17 cellular contexts compared by ENCODE assay signal in the genomic region with DNA sequence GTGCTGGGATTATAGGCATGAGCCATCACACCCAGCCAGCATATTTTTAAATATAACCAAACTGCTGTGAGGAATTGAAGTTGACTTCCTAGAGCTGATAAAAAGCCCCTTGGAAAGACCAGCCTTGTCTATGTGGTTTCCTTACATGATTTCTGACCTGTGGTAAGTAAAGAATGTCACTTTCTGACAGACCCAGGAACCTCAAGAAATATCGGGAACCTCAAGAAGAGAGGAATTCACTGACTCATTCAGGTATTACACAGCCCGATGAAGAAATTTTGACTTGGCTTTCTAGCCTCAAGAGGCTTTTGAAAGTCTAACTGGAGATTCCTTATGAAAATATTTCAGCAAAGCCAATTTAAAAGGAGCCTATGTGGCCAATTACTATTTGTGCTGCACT.
DNase-seq lines count a peak whose midpoint lies in the region; ATAC-seq and TF ChIP-seq lines count a peak whose summit lies in the region.
"Had no signal": no experiment of that assay in that cellular context is flagged by ENCODE, and none has a peak within 500 bp of the region (broad histone marks: within the 10 kb centered on the region; RNA-seq: fewer than 3 reads in every experiment).

No MANE protein-coding gene starts in this region.

- H3K27ac ChIP-seq in mammary epithelial cell (ENCODE audit: insufficient read depth, low read depth, low read length) (no peak overlapping the region), lung (ENCODE audit: low read depth in 1 of 2, low read length in 1 of 2) (no peak overlapping the region), Karpas-422 (ENCODE audit: low read length) (no peak overlapping the region)
- H3K27ac ChIP-seq: C4-2B had no signal

- ATAC-seq in lung (ENCODE audit: insufficient read depth, low FRiP score) = peak; percentile 19
- ATAC-seq: activated CD8-positive, alpha-beta memory T cell treated with anti-CD3 and anti-CD28 coated beads, Interleukin-2, amount 10 ng/mL, durations not matched to agents 7 days and 5 days; left cardiac atrium had no signal

- no peak overlapping the region for H3K9ac ChIP-seq in mammary epithelial cell (ENCODE audit: insufficient read depth, low read length)
- no peak overlapping the region for H3K9ac ChIP-seq in Karpas-422 (ENCODE audit: low read length)

- peaks cover 1% of the 10 kb centered on the region for H3K27me3 ChIP-seq in mammary epithelial cell (ENCODE audit: insufficient read depth, low read length)
- H3K27me3 ChIP-seq in lung (ENCODE audit: control insufficient read depth, insufficient read depth) = no peaks in the 10 kb centered on the region
- 0 out of 2 replicates have a peak, but pooled peaks cover 2% of the 10 kb centered on the region for H3K27me3 ChIP-seq in Karpas-422 (ENCODE audit: low read length)

- no peaks in the 10 kb centered on the region for H3K9me2 ChIP-seq in Karpas-422 (replicated peaks; ENCODE audit: insufficient read depth, low read length)

- dilution Hi-C loops in mammary epithelial cell (cut with HindIII; ENCODE audit: low sequenced_read_pairs) = no loop called here

- CTCF ChIA-PET in mammary epithelial cell (lab: Charles Lee; ENCODE audit: low non-redundant PET) = no interaction called here

- H4K20me1 ChIP-seq in mammary epithelial cell (ENCODE audit: insufficient read depth, low read length) = no peaks in the 10 kb centered on the region
- H4K20me1 ChIP-seq in Karpas-422 (ENCODE audit: insufficient read depth, low read depth, low read length) = no peaks in the 10 kb centered on the region

- H3K4me2 ChIP-seq in mammary epithelial cell (ENCODE audit: insufficient read depth, low read depth, low read length) = peak overlapping the region; percentile 34
- H3K4me2 ChIP-seq in Karpas-422 (ENCODE audit: low read depth, low read length, poor library complexity, severe bottlenecking) = no peak overlapping the region

- peak; percentile 82 for DNase-seq in EL
- peak; percentile 97 for DNase-seq in M059J (ENCODE audit: low read depth)
- DNase-seq in mammary epithelial cell = peak; percentile 90
- no peak for DNase-seq in lung (ENCODE audit: low spot score)
- no peak for DNase-seq in epidermal melanocyte (ENCODE audit: insufficient read length, low spot score)
- DNase-seq in Karpas-422 = no peak
- DNase-seq in ureter (ENCODE audit: low spot score) = no peak
- DNase-seq in NCI-H146 treated with DMSO at 0.1 percent for 48 hours (lab: John Stamatoyannopoulos, UW; ENCODE audit: unreplicated experiment) = no peak
- DNase-seq: activated B cell treated with CpG ODN at 0.5 μM for 24 hours; activated CD8-positive, alpha-beta memory T cell treated with anti-CD3 and anti-CD28 coated beads, Interleukin-2, amount 10 ng/mL, durations not matched to agents 7 days and 5 days; activated naive CD4-positive, alpha-beta T cell treated with Interleukin-2 at 50 U/mL for 16 hours; central memory CD4-positive, alpha-beta T cell; left cardiac atrium; NCI-H1092; NCI-H2171 treated with DMSO at 0.1 percent for 48 hours; posterior cingulate gyrus had no signal

- intact Hi-C loops in mammary epithelial cell (cut with micrococcal nuclease) = no loop called here

- H3K9me3 ChIP-seq in mammary epithelial cell (replicated peaks; ENCODE audit: insufficient read depth, low read length) = no peaks in the 10 kb centered on the region
- H3K9me3 ChIP-seq in lung (ENCODE audit: control insufficient read depth in 2 of 2, insufficient read depth in 1 of 2, low read length in 1 of 2) = no peaks in the 10 kb centered on the region
- no peaks in the 10 kb centered on the region for H3K9me3 ChIP-seq in Karpas-422 (ENCODE audit: low read length)

- no peak for TF ChIP-seq CTCF in mammary epithelial cell (conservative IDR thresholded peaks at IDR 0.05 in 1 of 2, IDR thresholded peaks at IDR 0.05 in 1 of 2; ENCODE audit: extremely low read depth in 1 of 2, insufficient read depth in 1 of 2, low read depth in 1 of 2, low read length in 2 of 2)
- TF ChIP-seq CTCF in lung (IDR thresholded peaks at IDR 0.05; ENCODE audit: control extremely low read depth, extremely low read depth) = no peak

- BruUV-seq in mammary epithelial cell (replicated peaks; lab: Mats Ljungman, UMichigan) = no TSS peak

- H3K79me2 ChIP-seq in mammary epithelial cell (ENCODE audit: insufficient read depth, low read length) (no peaks in the 10 kb centered on the region), Karpas-422 (ENCODE audit: low read length) (no peaks in the 10 kb centered on the region)

- 0% methylated on average over 2 of the region's 2 CpGs for WGBS in mammary epithelial cell (ENCODE audit: low coverage, missing lambda C conversion rate)
- 45 to 68% methylated on average over 2 of the region's 2 CpGs for WGBS in lung, 2 donors

- in situ Hi-C loops in mammary epithelial cell (cut with MboI; ENCODE audit: low sequenced_read_pairs in 2 of 2) = no loop called here

- H2AFZ ChIP-seq in mammary epithelial cell (ENCODE audit: low read depth, low read length) (no peak overlapping the region), Karpas-422 (ENCODE audit: low read length) (no peak overlapping the region)

- H3K36me3 ChIP-seq in mammary epithelial cell (ENCODE audit: insufficient read depth, low read length) (no peaks in the 10 kb centered on the region), lung (ENCODE audit: control insufficient read depth in 2 of 2, insufficient read depth in 2 of 2, low read length in 2 of 2) (no peaks in the 10 kb centered on the region), Karpas-422 (ENCODE audit: insufficient read depth, low read length) (no peaks in the 10 kb centered on the region)

- H3K4me3 ChIP-seq in mammary epithelial cell (replicated peaks in 1 of 3; ENCODE audit: insufficient read depth in 1 of 3, low read depth in 2 of 3, low read length in 3 of 3) (no peak overlapping the region), lung (no peak overlapping the region), Karpas-422 (ENCODE audit: low read length) (no peak overlapping the region)

- H3K4me1 ChIP-seq in mammary epithelial cell (ENCODE audit: insufficient read depth, low read length) (peaks cover 21% of the 10 kb centered on the region), lung (ENCODE audit: control insufficient read depth in 2 of 2, insufficient read depth in 2 of 2, low read length in 2 of 2) (no peaks in the 10 kb centered on the region), Karpas-422 (ENCODE audit: low read length) (no peaks in the 10 kb centered on the region)

Comparison
In these comparisons a context has a peak if more than half of its experiments do, and no peak if none do; other contexts are left out.
1. DNase-seq: peak in EL (single experiment), M059J (single experiment) and mammary epithelial cell (single experiment); none in lung (single experiment), epidermal melanocyte (single experiment), Karpas-422 (single experiment), ureter (single experiment) and NCI-H146 treated with DMSO at 0.1 percent for 48 hours (single experiment).